9 cellular contexts compared by ENCODE assay signal in genomic region chr19:11435833-11436313, GRCh38. TPM values are rescaled to one million over a fixed set of nuclear protein-coding genes. Genes with fewer than 3 reads are reported as not detected.
A peak's percentile ranks its signal among the peaks of the same experiment; 100 is the strongest.
DNase-seq lines count a peak whose midpoint lies in the region; ATAC-seq and TF ChIP-seq lines count a peak whose summit lies in the region.
"Had no signal": no experiment of that assay in that cellular context is flagged by ENCODE, and none has a peak within 500 bp of the region (broad histone marks: within the 10 kb centered on the region; RNA-seq: fewer than 3 reads in every experiment).

No MANE protein-coding gene starts in this region.

- H3K27me3 Mint-ChIP-seq in CD4-positive, alpha-beta memory T cell, result peaks cover 0 to 3% of the 10 kb centered on the region in 2 donors

- peak overlapping the region; percentile 95 to 100 (median 98) for H3K27ac Mint-ChIP-seq in CD4-positive, alpha-beta memory T cell

- peak; percentile 13 for ATAC-seq in left colon

- DNase-seq in CD4-positive, alpha-beta memory T cell, result no peak
- DNase-seq in ascending aorta (ENCODE audit: low spot score in 2 of 2), result no peak
- DNase-seq in left colon, result peak; percentile 46 to 55
- no peak for DNase-seq in NCI-H2081 (lab: John Stamatoyannopoulos, UW)
- no peak for DNase-seq in putamen (ENCODE audit: low spot score)
- DNase-seq in COLO829 (ENCODE audit: low spot score), result no peak

- no peak for TF ChIP-seq RAD21 in Ishikawa (IDR thresholded peaks at IDR 0.05; ENCODE audit: low read depth)

- CTCF ChIA-PET in CD4-positive, alpha-beta memory T cell (lab: Charles Lee; ENCODE audit: partially characterized antibody), result interaction anchor here (0.5 to 4.0 kb wide), 7 partner anchors 13 to 142 kb away, joined by 3 to 22 read pairs (median 5); partner anchors contain the start of gene EPOR

- no peak for TF ChIP-seq CTCF in ascending aorta (IDR thresholded peaks at IDR 0.05)

- H3K9me3 Mint-ChIP-seq in CD4-positive, alpha-beta memory T cell, result peaks cover 0 to 4% (median 0%) of the 10 kb centered on the region in 8 donors

- peaks cover 13 to 26% of the 10 kb centered on the region in 2 donors for H3K36me3 Mint-ChIP-seq in CD4-positive, alpha-beta memory T cell

- POLR2A ChIA-PET in CD4-positive, alpha-beta memory T cell (lab: Charles Lee; ENCODE audit: partially characterized antibody), result interaction anchor here (0.7 to 3.0 kb wide), 11 partner anchors 14 to 1617 kb away, joined by 3 to 32 read pairs (median 3); partner anchors contain the start of genes ECSIT, FBXL12 and SWSAP1

- TF ChIP-seq EP300 in Ishikawa (IDR thresholded peaks at IDR 0.05; ENCODE audit: borderline replicate concordance), result no peak

- H3K4me3 Mint-ChIP-seq in CD4-positive, alpha-beta memory T cell, result peak overlapping the region; percentile 97 to 100 (median 99)

- intact Hi-C loops in CD4-positive, alpha-beta memory T cell (cut with micrococcal nuclease), result loop anchor here (1.0 kb wide), 10 partner anchors 14 to 281 kb away; partner anchors contain the start of genes CCDC159, ECSIT, ELOF1 and SPC24
- intact Hi-C loops in ascending aorta (cut with DNase I) (loop anchor here (1.0 to 2.0 kb wide), 5 partner anchors 14 to 90 kb away; partner anchors contain the start of genes CCDC159, SWSAP1, TMEM205 and ZNF653), left colon (cut with DNase I, micrococcal nuclease) (no loop called here)

- peaks cover 19% of the 10 kb centered on the region for H3K4me1 ChIP-seq in CD4-positive, alpha-beta memory T cell (ENCODE audit: insufficient read depth, low read length)
- H3K4me1 ChIP-seq in ascending aorta (peaks cover 12 to 14% of the 10 kb centered on the region in 2 donors), thymus (ENCODE audit: control insufficient read depth, insufficient read depth, low read length) (peaks cover 10% of the 10 kb centered on the region)

- peaks cover 19% of the 10 kb centered on the region for H3K36me3 ChIP-seq in CD4-positive, alpha-beta memory T cell (ENCODE audit: insufficient read depth, low read length)
- peaks cover 28 to 29% of the 10 kb centered on the region in 2 donors for H3K36me3 ChIP-seq in ascending aorta
- peaks cover 32% of the 10 kb centered on the region for H3K36me3 ChIP-seq in thymus (ENCODE audit: control insufficient read depth, insufficient read depth)

- peak overlapping the region; percentile 95 to 97 for H3K4me3 ChIP-seq in CD4-positive, alpha-beta memory T cell (ENCODE audit: low read length in 2 of 2)
- H3K4me3 ChIP-seq in ascending aorta, result peak overlapping the region; percentile 82 to 93
- H3K4me3 ChIP-seq in thymus (ENCODE audit: low read length), result peak overlapping the region; percentile 68

- H3K9me3 ChIP-seq in CD4-positive, alpha-beta memory T cell (ENCODE audit: control insufficient read depth in 1 of 2, low read length in 2 of 2), result no peaks in the 10 kb centered on the region
- H3K9me3 ChIP-seq in ascending aorta (no peaks in the 10 kb centered on the region), thymus (ENCODE audit: control insufficient read depth) (no peaks in the 10 kb centered on the region)

- H3K27ac ChIP-seq in CD4-positive, alpha-beta memory T cell (ENCODE audit: low read depth, low read length), result peak overlapping the region; percentile 74
- H3K27ac ChIP-seq in ascending aorta (peak overlapping the region; percentile 26 to 46), thymus (ENCODE audit: low read depth) (peak overlapping the region; percentile 88)

- WGBS in thymus, result 5% methylated on average over 21 of the region's 21 CpGs

- H3K27me3 ChIP-seq in CD4-positive, alpha-beta memory T cell (ENCODE audit: insufficient read depth, low read length), result no peaks in the 10 kb centered on the region
- H3K27me3 ChIP-seq in ascending aorta (no peaks in the 10 kb centered on the region), thymus (ENCODE audit: control insufficient read depth, insufficient read depth) (no peaks in the 10 kb centered on the region)

- H3K4me1 Mint-ChIP-seq in CD4-positive, alpha-beta memory T cell, result peaks cover 14 to 32% (median 24%) of the 10 kb centered on the region in 4 donors

TF ChIP-seq in Ishikawa, 13 proteins besides CTCF, POLR2A, EP300 and RAD21:
- TF ChIP-seq CREB1 (IDR thresholded peaks at IDR 0.05; ENCODE audit: low read depth), result no peak
- TF ChIP-seq TAF1 (IDR thresholded peaks at IDR 0.05; ENCODE audit: low read depth), result 0 out of 2 replicates have a peak, but pooled peaks have one; percentile 11

RNA-seq across cellular contexts. Expression of gene PRKCSH, which starts 0.4 kb away (rescaled TPM):
- 100 to 1,000 TPM; 300 TPM for total RNA-seq in CD4-positive, alpha-beta memory T cell
- 10 to 100 TPM; 14.0 to 63.6 TPM for polyA plus RNA-seq in CD4-positive, alpha-beta memory T cell
- total RNA-seq in ascending aorta, result 208 TPM
- total RNA-seq in left colon, result 100 to 1,000 TPM; 301 to 320 TPM
- 108 TPM for polyA plus RNA-seq in thymus

RNA-seq across cellular contexts. Expression of gene ODAD3, which starts 1.0 kb away (rescaled TPM):
- total RNA-seq in CD4-positive, alpha-beta memory T cell, result not detected
- not detected for polyA plus RNA-seq in CD4-positive, alpha-beta memory T cell
- total RNA-seq in ascending aorta, result not detected
- total RNA-seq in left colon, result under 1 TPM in 1 of 2 donors, not detected in 1; 0.42 TPM
- polyA plus RNA-seq in thymus, result 0.64 TPM

RNA-seq across cellular contexts. Expression of gene RGL3, which starts 16.8 kb away (rescaled TPM):
- not detected for total RNA-seq in CD4-positive, alpha-beta memory T cell
- not detected for polyA plus RNA-seq in CD4-positive, alpha-beta memory T cell
- total RNA-seq in ascending aorta, result 63.2 TPM
- total RNA-seq in left colon, result 10 to 100 TPM; 21.1 to 23.9 TPM
- polyA plus RNA-seq in thymus, result 5.3 TPM

RNA-seq across cellular contexts. Expression of gene ELAVL3, which starts 45.0 kb away (rescaled TPM):
- not detected for total RNA-seq in CD4-positive, alpha-beta memory T cell
- not detected for polyA plus RNA-seq in CD4-positive, alpha-beta memory T cell
- total RNA-seq in ascending aorta (not detected), left colon (under 1 TPM; 0.15 to 0.61 TPM)
- polyA plus RNA-seq in thymus, result 0.05 TPM
- total RNA-seq: SK-MEL-5 had no signal

RNA-seq across cellular contexts. Expression of gene EPOR, which starts 51.8 kb away (rescaled TPM):
- total RNA-seq in CD4-positive, alpha-beta memory T cell, result 1 to 10 TPM; 8.4 to 8.8 TPM
- 10 to 100 TPM in 1 of 2 donors, 1 to 10 TPM in 1; 6.3 to 12.1 TPM for polyA plus RNA-seq in CD4-positive, alpha-beta memory T cell
- total RNA-seq in ascending aorta (0.21 TPM), left colon (1 to 10 TPM; 4.2 to 4.8 TPM)
- polyA plus RNA-seq in thymus, result 5.0 TPM

Comparison
In these comparisons a context has a peak if more than half of its experiments do, and no peak if none do; other contexts are left out.
1. DNase-seq: peak in left colon (2 of 2); none in CD4-positive, alpha-beta memory T cell (0 of 5), ascending aorta (0 of 2), NCI-H2081 (0 of 2), putamen (single experiment) and COLO829 (single experiment).
2. H3K27ac ChIP-seq: peak in every context shown above with its lines; median percentile 88 in thymus; 74 in CD4-positive, alpha-beta memory T cell; 36 in ascending aorta.
3. RNA of gene RGL3, which starts 16.8 kb away (total RNA-seq): 63.2 TPM in ascending aorta (single experiment) and 21.1 to 23.9 TPM in left colon; not detected in CD4-positive, alpha-beta memory T cell; every median in the first group is over 10 times any median in the second.
4. intact Hi-C loops: an anchor here in CD4-positive, alpha-beta memory T cell (1.0 kb wide) and ascending aorta (1.0 to 2.0 kb wide); none called in left colon.
5. Peak in every context shown above with its lines, with median percentiles within 50 percentile points of each other: H3K4me3 ChIP-seq.